1 cellular context compared by ENCODE assay signal in the genomic region with DNA sequence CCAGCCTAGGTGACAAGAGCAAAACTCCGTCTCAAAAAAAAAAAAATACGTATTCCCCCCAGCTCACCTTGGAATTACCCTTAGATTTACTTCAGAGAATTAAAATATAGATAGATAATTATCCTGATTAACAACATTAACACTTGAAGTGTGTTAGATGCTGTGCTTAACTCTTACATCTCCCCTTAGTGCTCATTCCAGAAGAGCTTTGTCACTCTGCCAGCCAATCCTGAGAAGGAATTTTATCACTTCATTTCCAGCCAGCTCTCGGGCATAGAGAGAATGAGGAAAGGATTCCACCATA.
TF ChIP-seq lines count a peak whose summit lies in the region.

No MANE protein-coding gene starts in this region.

TF ChIP-seq in endothelial cell of umbilical vein, 7 proteins besides CTCF, POLR2A, EP300 and RAD21:
- TF ChIP-seq JUN (IDR thresholded peaks at IDR 0.05; ENCODE audit: borderline replicate concordance, insufficient read depth, insufficient read length, low read depth), result no peak
- TF ChIP-seq POLR2AphosphoS5 (IDR thresholded peaks at IDR 0.05; ENCODE audit: insufficient read depth, low read depth, low read length), result no peak
- TF ChIP-seq EZH2 (IDR thresholded peaks at IDR 0.05; ENCODE audit: borderline replicate concordance, low read depth, low read length, severe bottlenecking), result no peak
- TF ChIP-seq FOS (IDR thresholded peaks at IDR 0.05; ENCODE audit: borderline replicate concordance, insufficient read depth, low read length), result no peak
- TF ChIP-seq GATA2 (IDR thresholded peaks at IDR 0.05; ENCODE audit: insufficient read depth, insufficient read length, low read depth, low read length), result no peak
- TF ChIP-seq, protein P1, sequence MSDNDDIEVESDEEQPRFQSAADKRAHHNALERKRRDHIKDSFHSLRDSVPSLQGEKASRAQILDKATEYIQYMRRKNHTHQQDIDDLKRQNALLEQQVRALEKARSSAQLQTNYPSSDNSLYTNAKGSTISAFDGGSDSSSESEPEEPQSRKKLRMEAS (IDR thresholded peaks at IDR 0.05; ENCODE audit: insufficient read depth, insufficient read length), result no peak
- no peak for TF ChIP-seq MYC (IDR thresholded peaks at IDR 0.05; ENCODE audit: low read depth, low read length)
